Comparison of ENCODE assay signal across 29 cellular contexts in genomic region chr16:82157836-82158235, GRCh38. TPM values are rescaled to one million over a fixed set of nuclear protein-coding genes. Genes with fewer than 3 reads are reported as not detected.
A peak's percentile ranks its signal among the peaks of the same experiment; 100 is the strongest.
DNase-seq lines count a peak whose midpoint lies in the region; FAIRE-seq and TF ChIP-seq lines count a peak whose summit lies in the region.
"Had no signal": no experiment of that assay in that cellular context is flagged by ENCODE, and none has a peak within 500 bp of the region (broad histone marks: within the 10 kb centered on the region; RNA-seq: fewer than 3 reads in every experiment).

No MANE protein-coding gene starts in this region.

- H3K4me3 Mint-ChIP-seq in MCF 10A (ENCODE audit: unreplicated experiment) (no peak overlapping the region), astrocyte (ENCODE audit: unreplicated experiment) (no peak overlapping the region), Caco-2 (ENCODE audit: unreplicated experiment) (no peak overlapping the region)
- H3K4me3 Mint-ChIP-seq: activated naive CD8-positive, alpha-beta T cell treated with anti-CD3 and anti-CD28 coated beads, Interleukin-2, amount 50 U/mL, for 24 hours; stimulated activated memory B cell treated with anti-CD40 and anti-IgM and Interleukin-4, amounts not matched to agents 10 μg/mL and 1 μg/mL and 100 μg/mL, for 72 hours had no signal

- H3K4me1 Mint-ChIP-seq in MCF 10A (ENCODE audit: insufficient read depth, unreplicated experiment) (peaks cover 7% of the 10 kb centered on the region), astrocyte (ENCODE audit: low read depth, unreplicated experiment) (peaks cover 8% of the 10 kb centered on the region), Caco-2 (ENCODE audit: low read depth, unreplicated experiment) (peaks cover 5% of the 10 kb centered on the region)

- H3K27me3 Mint-ChIP-seq in MCF 10A (ENCODE audit: insufficient read depth, unreplicated experiment) (no peaks in the 10 kb centered on the region), astrocyte (ENCODE audit: low read depth, unreplicated experiment) (no peaks in the 10 kb centered on the region), Caco-2 (ENCODE audit: insufficient read depth, unreplicated experiment) (no peaks in the 10 kb centered on the region)
- H3K27me3 Mint-ChIP-seq: activated naive CD8-positive, alpha-beta T cell treated with anti-CD3 and anti-CD28 coated beads, Interleukin-2, amount 50 U/mL, for 24 hours; stimulated activated memory B cell treated with anti-CD40 and anti-IgM and Interleukin-4, amounts not matched to agents 10 μg/mL and 1 μg/mL and 100 μg/mL, for 72 hours had no signal

- H3K27ac Mint-ChIP-seq in MCF 10A (ENCODE audit: low read depth, unreplicated experiment), result peak overlapping the region; percentile 71
- H3K27ac Mint-ChIP-seq in astrocyte (ENCODE audit: unreplicated experiment), result peak overlapping the region; percentile 60
- no peak overlapping the region for H3K27ac Mint-ChIP-seq in Caco-2 (ENCODE audit: unreplicated experiment)
- H3K27ac Mint-ChIP-seq: activated naive CD8-positive, alpha-beta T cell treated with anti-CD3 and anti-CD28 coated beads, Interleukin-2, amount 50 U/mL, for 24 hours; stimulated activated memory B cell treated with anti-CD40 and anti-IgM and Interleukin-4, amounts not matched to agents 10 μg/mL and 1 μg/mL and 100 μg/mL, for 72 hours had no signal

- TF ChIP-seq POLR2A in breast epithelium (IDR thresholded peaks at IDR 0.05) (no peak), vagina (IDR thresholded peaks at IDR 0.05) (no peak)

- peaks cover 43% of the 10 kb centered on the region for H4K20me1 ChIP-seq in astrocyte (ENCODE audit: insufficient read depth, low read length)

- H3K27me3 ChIP-seq in breast epithelium, result no peaks in the 10 kb centered on the region
- H3K27me3 ChIP-seq in astrocyte (ENCODE audit: insufficient read depth, low read length), result no peaks in the 10 kb centered on the region
- H3K27me3 ChIP-seq in mucosa of rectum (ENCODE audit: control insufficient read depth in 2 of 2, insufficient read depth in 2 of 2, low read length in 2 of 2), result no peaks in the 10 kb centered on the region
- no peaks in the 10 kb centered on the region for H3K27me3 ChIP-seq in Caco-2 (replicated peaks; ENCODE audit: control insufficient read depth, insufficient read depth, low read length)
- no peaks in the 10 kb centered on the region for H3K27me3 ChIP-seq in vagina
- H3K27me3 ChIP-seq: BLaER1 treated with 17β-estradiol and CSF1 and Interleukin-3, amounts not matched to agents 10 nM and 100 nM; Peyer's patch; SJSA1; testis had no signal

- POLR2A ChIA-PET in MCF 10A (lab: Yijun Ruan, JAX), result interaction anchor here (1.0 kb wide), 1 partner anchor 81 kb away, joined by 3 read pairs; no protein-coding TSS in a partner anchor
- POLR2A ChIA-PET in Caco-2 (lab: Charles Lee), result no interaction called here

- peaks cover 0 to 5% of the 10 kb centered on the region in 2 donors for H3K4me1 ChIP-seq in breast epithelium
- H3K4me1 ChIP-seq in astrocyte (ENCODE audit: insufficient read depth, low read length), result no peaks in the 10 kb centered on the region
- peaks cover 0 to 5% of the 10 kb centered on the region in 2 donors for H3K4me1 ChIP-seq in mucosa of rectum (ENCODE audit: control insufficient read depth in 2 of 2, insufficient read depth in 2 of 2, low read length in 2 of 2)
- peaks cover 4% of the 10 kb centered on the region for H3K4me1 ChIP-seq in Caco-2
- peaks cover 20% of the 10 kb centered on the region for H3K4me1 ChIP-seq in vagina
- H3K4me1 ChIP-seq: Peyer's patch, SJSA1, testis had no signal

- intact Hi-C loops in MCF 10A (cut with micrococcal nuclease), result no loop called here
- intact Hi-C loops in breast epithelium (cut with DNase I; ENCODE audit: low total_unique reads), result no loop called here
- intact Hi-C loops in Caco-2 (cut with micrococcal nuclease; ENCODE audit: unreplicated experiment), result no loop called here
- intact Hi-C loops in vagina (cut with DNase I), result no loop called here

- no TSS peak for BruUV-seq in MCF 10A (replicated peaks; lab: Mats Ljungman, UMichigan)
- no TSS peak for BruUV-seq in Caco-2 (replicated peaks; lab: Mats Ljungman, UMichigan)

- no peak for DNase-seq in MCF 10A (ENCODE audit: unreplicated experiment)
- DNase-seq in breast epithelium (ENCODE audit: low spot score in 2 of 2), result no peak
- no peak for DNase-seq in astrocyte (ENCODE audit: low read depth)
- no peak for DNase-seq in NCI-H2029 treated with DMSO at 0.1 percent for 48 hours (lab: John Stamatoyannopoulos, UW)
- DNase-seq in activated T-cell treated with anti-CD3 and anti-CD28 coated beads, Interleukin-2, amount 50 U/mL, for 48 hours, result no peak
- DNase-seq in Caco-2, result no peak
- DNase-seq in vagina (ENCODE audit: extremely low spot score in 2 of 2), result no peak
- DNase-seq: activated CD4-positive, alpha-beta T cell treated with anti-CD3 and anti-CD28 coated beads, Interleukin-2, amount 50 U/mL, for 4 hours; activated effector memory CD4-positive, alpha-beta T cell treated with anti-CD3 and anti-CD28 coated beads, Interleukin-2, amount 50 U/mL, for 16 hours; activated naive CD8-positive, alpha-beta T cell treated with anti-CD3 and anti-CD28 coated beads, Interleukin-2, amount 50 U/mL, for 24 hours; EL; head of caudate nucleus; KBM-7; left colon; midbrain; MV-4-11; NCI-H2171 treated with DMSO at 0.1 percent for 48 hours; NCI-H524 treated with DMSO at 0.1 percent for 48 hours; Peyer's patch; stimulated activated CD4-positive, alpha-beta T cell treated with anti-CD3 and anti-CD28 coated beads, Interleukin-2, amount 100 ng/mL, for 24 hours; T-helper 2 cell; testis; WERI-Rb-1 had no signal

- no peak overlapping the region for H3K9ac ChIP-seq in astrocyte (ENCODE audit: low read length)
- H3K9ac ChIP-seq in mucosa of rectum (ENCODE audit: low read depth in 1 of 2, low read length in 2 of 2), result no peak overlapping the region

- H3K27ac ChIP-seq in breast epithelium, result peak overlapping the region in 1 of 2 donors; percentile 73
- no peak overlapping the region for H3K27ac ChIP-seq in astrocyte (ENCODE audit: low read depth, low read length)
- peak overlapping the region; percentile 6 to 30 for H3K27ac ChIP-seq in mucosa of rectum (ENCODE audit: low read depth in 2 of 2, low read length in 2 of 2)
- no peak overlapping the region for H3K27ac ChIP-seq in vagina
- H3K27ac ChIP-seq: coronary artery, SJSA1, testis, WERI-Rb-1 had no signal

- H3K4me3 ChIP-seq in breast epithelium, result no peak overlapping the region
- no peak overlapping the region for H3K4me3 ChIP-seq in astrocyte (ENCODE audit: insufficient read depth, low read depth, low read length)
- H3K4me3 ChIP-seq in mucosa of rectum (ENCODE audit: low read length in 2 of 2), result no peak overlapping the region
- H3K4me3 ChIP-seq in Caco-2 (ENCODE audit: low read depth, low read length), result no peak overlapping the region
- H3K4me3 ChIP-seq in vagina, result no peak overlapping the region
- H3K4me3 ChIP-seq: BLaER1 treated with 17β-estradiol and CSF1 and Interleukin-3, amounts not matched to agents 10 nM and 100 nM; coronary artery; Peyer's patch; SJSA1; testis had no signal

- H3K36me3 Mint-ChIP-seq in MCF 10A (ENCODE audit: insufficient read depth, unreplicated experiment), result peaks cover 59% of the 10 kb centered on the region
- H3K36me3 Mint-ChIP-seq in astrocyte (ENCODE audit: low read depth, unreplicated experiment), result peaks cover 7% of the 10 kb centered on the region
- H3K36me3 Mint-ChIP-seq in Caco-2 (ENCODE audit: insufficient read depth, unreplicated experiment), result peaks cover 61% of the 10 kb centered on the region

- H3K9me3 ChIP-seq in breast epithelium (no peaks in the 10 kb centered on the region), astrocyte (ENCODE audit: insufficient read depth, low read depth, low read length) (no peaks in the 10 kb centered on the region), mucosa of rectum (ENCODE audit: control insufficient read depth in 2 of 2, low read length in 2 of 2) (no peaks in the 10 kb centered on the region), Caco-2 (no peaks in the 10 kb centered on the region), vagina (no peaks in the 10 kb centered on the region)
- H3K9me3 ChIP-seq: Peyer's patch, SJSA1, testis had no signal

- no peak overlapping the region for H3K4me2 ChIP-seq in astrocyte (ENCODE audit: low read length)

- TF ChIP-seq CTCF in MCF 10A (IDR thresholded peaks at IDR 0.05; ENCODE audit: unreplicated experiment) (no peak), breast epithelium (IDR thresholded peaks at IDR 0.05) (no peak), astrocyte (IDR thresholded peaks at IDR 0.05; ENCODE audit: insufficient read depth, low read depth, low read length) (no peak), Caco-2 (IDR thresholded peaks at IDR 0.05; ENCODE audit: insufficient read depth in 1 of 2, low read depth in 1 of 2, low read length in 1 of 2, severe bottlenecking in 1 of 2, unreplicated experiment in 1 of 2) (no peak), vagina (IDR thresholded peaks at IDR 0.05) (no peak)

- H3K9me3 Mint-ChIP-seq in MCF 10A (ENCODE audit: unreplicated experiment), result no peaks in the 10 kb centered on the region
- H3K9me3 Mint-ChIP-seq in astrocyte (ENCODE audit: unreplicated experiment), result no peaks in the 10 kb centered on the region
- no peaks in the 10 kb centered on the region for H3K9me3 Mint-ChIP-seq in Caco-2 (ENCODE audit: unreplicated experiment)
- H3K9me3 Mint-ChIP-seq: stimulated activated memory B cell treated with anti-CD40 and anti-IgM and Interleukin-4, amounts not matched to agents 10 μg/mL and 1 μg/mL and 100 μg/mL, for 72 hours had no signal

- H2AFZ ChIP-seq in astrocyte (ENCODE audit: low read depth, low read length), result no peak overlapping the region

- H3K36me3 ChIP-seq in breast epithelium (no peaks in the 10 kb centered on the region), astrocyte (ENCODE audit: insufficient read depth, low read length) (peaks cover 11% of the 10 kb centered on the region), mucosa of rectum (ENCODE audit: control insufficient read depth in 2 of 2, insufficient read depth in 2 of 2, low read length in 2 of 2) (peaks cover 20 to 25% of the 10 kb centered on the region in 2 donors), Caco-2 (ENCODE audit: control insufficient read depth, insufficient read depth, low read length) (peaks cover 2% of the 10 kb centered on the region; the same call in 1 of the 2 replicates), vagina (peaks cover 0 to 24% of the 10 kb centered on the region in 2 donors)

- CTCF ChIA-PET in MCF 10A (lab: Yijun Ruan, JAX) (interaction anchor here (0.5 kb wide), 1 partner anchor 107 kb away, joined by 3 read pairs; no protein-coding TSS in a partner anchor), Caco-2 (lab: Charles Lee) (no interaction called here)

- no peak for FAIRE-seq in astrocyte (lab: Jason Lieb, UNC)
- FAIRE-seq: bronchial epithelial cell had no signal

- H3K79me2 ChIP-seq in astrocyte (ENCODE audit: insufficient read depth, low read length), result peaks cover 46% of the 10 kb centered on the region

RNA-seq across cellular contexts. Expression of gene MPHOSPH6, which starts 12.2 kb away (rescaled TPM):
- total RNA-seq in MCF 10A (2022) (39.9 and 46.8 TPM in 2 replicates), breast epithelium (10 to 100 TPM; 24.0 to 70.4 (median 60.0) TPM), astrocyte (17.9 and 23.7 TPM in 2 replicates), Caco-2 (2022) (41.9 and 42.3 TPM in 2 replicates), vagina (27.0 TPM)

Comparison
In these comparisons a context has a peak if more than half of its experiments do, and no peak if none do; other contexts are left out.
1. H3K27ac ChIP-seq: peak in mucosa of rectum (2 of 2); none in astrocyte (single experiment) and vagina (single experiment).